In the genomic region with DNA sequence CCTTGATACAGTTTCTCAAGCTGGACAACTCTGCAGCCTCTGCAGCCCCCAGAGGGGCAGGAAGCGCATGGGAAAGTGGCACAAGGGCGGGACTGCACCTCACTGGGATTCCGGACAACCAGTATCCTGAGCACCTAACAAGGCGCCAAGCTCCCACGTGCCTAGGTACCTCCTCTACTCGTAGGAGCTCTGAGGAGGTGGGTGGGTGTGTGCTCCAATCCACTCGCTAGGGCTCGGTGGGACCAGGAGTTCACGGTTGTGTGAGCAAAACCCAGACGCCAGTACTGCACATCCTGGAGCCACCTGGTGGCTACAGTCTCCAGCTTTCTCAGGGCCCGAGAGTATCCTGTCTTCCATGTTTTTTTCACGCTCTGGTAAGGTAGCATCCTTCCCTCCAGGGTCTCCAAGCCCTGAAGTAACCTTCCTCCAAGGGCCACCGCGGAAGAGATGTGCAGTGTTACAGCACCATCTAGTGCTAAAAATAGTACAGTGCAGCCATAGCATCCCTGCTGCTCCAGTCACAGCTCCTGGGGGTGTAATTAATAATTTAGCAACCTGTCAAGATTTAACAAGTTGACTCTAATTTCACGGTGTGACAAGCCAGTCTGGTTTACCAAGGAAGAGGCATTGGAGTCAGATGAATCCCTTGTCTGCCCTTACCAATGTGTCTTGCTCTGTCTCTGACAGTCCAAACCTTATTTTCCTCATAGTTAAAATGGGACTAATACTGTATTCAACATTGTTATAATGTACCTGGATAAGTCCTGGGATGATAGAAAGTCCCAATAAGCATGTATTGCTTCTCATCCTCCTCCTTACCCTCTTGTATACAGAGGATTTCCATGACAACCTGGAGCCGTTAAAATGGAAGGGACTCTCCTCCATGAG, we compare ENCODE assay signal across 9 cellular contexts.
DNase-seq lines count a peak whose midpoint lies in the region; ATAC-seq and TF ChIP-seq lines count a peak whose summit lies in the region.
"Had no signal": no experiment of that assay in that cellular context is flagged by ENCODE, and none has a peak within 500 bp of the region (broad histone marks: within the 10 kb centered on the region; RNA-seq: fewer than 3 reads in every experiment).

No MANE protein-coding gene starts in this region.

- no peaks in the 10 kb centered on the region for H3K9me3 ChIP-seq in naive thymus-derived CD4-positive, alpha-beta T cell (ENCODE audit: control insufficient read depth in 2 of 3, low read length in 3 of 3)
- H3K9me3 ChIP-seq in vagina, result no peaks in the 10 kb centered on the region

- peak overlapping the region in 5 of 10 donors; percentile 7 to 35 (median 17) for H3K4me3 Mint-ChIP-seq in naive thymus-derived CD4-positive, alpha-beta T cell
- H3K4me3 Mint-ChIP-seq: IgD-negative memory B cell had no signal

- peaks cover 0 to 5% (median 0%) of the 10 kb centered on the region in 3 experiments for H3K36me3 ChIP-seq in naive thymus-derived CD4-positive, alpha-beta T cell (ENCODE audit: control insufficient read depth in 2 of 3, insufficient read depth in 3 of 3, low read length in 3 of 3)
- peaks cover 0 to 20% of the 10 kb centered on the region in 2 donors for H3K36me3 ChIP-seq in vagina

- H3K27ac ChIP-seq in C4-2B, result no peak overlapping the region
- no peak overlapping the region for H3K27ac ChIP-seq in naive thymus-derived CD4-positive, alpha-beta T cell (ENCODE audit: low read depth, low read length)
- no peak overlapping the region for H3K27ac ChIP-seq in vagina

- peak overlapping the region in 1 of 9 donors; percentile 26 for H3K27ac Mint-ChIP-seq in naive thymus-derived CD4-positive, alpha-beta T cell

- H3K36me3 Mint-ChIP-seq in naive thymus-derived CD4-positive, alpha-beta T cell, result peaks cover 0 to 11% (median 4%) of the 10 kb centered on the region in 5 donors

- DNase-seq in NCI-H226, result peak; percentile 53
- DNase-seq in activated CD4-positive, alpha-beta T cell treated with anti-CD3 and anti-CD28 coated beads, Interleukin-2, amount 50 U/mL, for 48 hours, result peak; percentile 21 to 37
- peak; percentile 40 to 59 for DNase-seq in erythroblast (lab: John Stamatoyannopoulos, UW)
- DNase-seq in naive thymus-derived CD4-positive, alpha-beta T cell, result peak; percentile 6 to 47 (median 33)
- DNase-seq in vagina (ENCODE audit: extremely low spot score in 2 of 2), result no peak

- H3K4me3 ChIP-seq in naive thymus-derived CD4-positive, alpha-beta T cell (ENCODE audit: low read length), result no peak overlapping the region
- H3K4me3 ChIP-seq in vagina, result no peak overlapping the region

- ATAC-seq in GM18867 (IDR thresholded peaks at IDR 0.05; ENCODE audit: unreplicated experiment) (peak; percentile 75), HG03095 (IDR thresholded peaks at IDR 0.05; ENCODE audit: unreplicated experiment) (peak; percentile 64)
- ATAC-seq in naive thymus-derived CD4-positive, alpha-beta T cell, result peak; percentile 88

- no peaks in the 10 kb centered on the region for H3K27me3 ChIP-seq in naive thymus-derived CD4-positive, alpha-beta T cell (ENCODE audit: control insufficient read depth in 2 of 2, insufficient read depth in 2 of 2, low read length in 2 of 2)
- H3K27me3 ChIP-seq in vagina, result no peaks in the 10 kb centered on the region

- CTCF ChIA-PET in naive thymus-derived CD4-positive, alpha-beta T cell (lab: Charles Lee), result interaction anchor here (0.7 to 1.6 kb wide), 6 partner anchors 12 to 282 kb away, joined by 3 to 7 read pairs (median 4); no protein-coding TSS in a partner anchor

- peak; percentile 90 for TF ChIP-seq CTCF in C4-2B (conservative IDR thresholded peaks at IDR 0.05)
- peak; percentile 33 to 57 (median 41) for TF ChIP-seq CTCF in vagina (IDR thresholded peaks at IDR 0.05)

- intact Hi-C loops in naive thymus-derived CD4-positive, alpha-beta T cell (cut with micrococcal nuclease), result loop anchor here (1.0 to 10.0 kb wide), 4 partner anchors 199 to 1300 kb away; no protein-coding TSS in a partner anchor
- intact Hi-C loops in vagina (cut with DNase I), result no loop called here

- H3K4me1 Mint-ChIP-seq in naive thymus-derived CD4-positive, alpha-beta T cell, result peaks cover 2 to 8% (median 5%) of the 10 kb centered on the region in 7 donors

- H3K27me3 Mint-ChIP-seq in naive thymus-derived CD4-positive, alpha-beta T cell, result no peaks in the 10 kb centered on the region
- H3K27me3 Mint-ChIP-seq: IgD-negative memory B cell had no signal

- H3K9me3 Mint-ChIP-seq in naive thymus-derived CD4-positive, alpha-beta T cell, result no peaks in the 10 kb centered on the region
- H3K9me3 Mint-ChIP-seq: IgD-negative memory B cell had no signal

- H3K4me1 ChIP-seq in naive thymus-derived CD4-positive, alpha-beta T cell (ENCODE audit: control insufficient read depth in 2 of 2, insufficient read depth in 2 of 2, low read length in 2 of 2), result peaks cover 0 to 4% of the 10 kb centered on the region in 2 donors
- no peaks in the 10 kb centered on the region for H3K4me1 ChIP-seq in vagina

- TF ChIP-seq POLR2A in erythroblast (IDR thresholded peaks at IDR 0.05; ENCODE audit: low read length) (no peak), vagina (IDR thresholded peaks at IDR 0.05) (no peak)

- POLR2A ChIA-PET in naive thymus-derived CD4-positive, alpha-beta T cell (lab: Charles Lee), result interaction anchor here (1.1 kb wide), 1 partner anchor 282 kb away, joined by 4 read pairs; no protein-coding TSS in a partner anchor

Comparison
In these comparisons a context has a peak if more than half of its experiments do, and no peak if none do; other contexts are left out.
1. DNase-seq: peak in NCI-H226 (single experiment), activated CD4-positive, alpha-beta T cell treated with anti-CD3 and anti-CD28 coated beads, Interleukin-2, amount 50 U/mL, for 48 hours (2 of 2), erythroblast (2 of 2) and naive thymus-derived CD4-positive, alpha-beta T cell (9 of 9); none in vagina (0 of 2).
2. Peak in every context shown above with its lines, with median percentiles within 50 percentile points of each other: ATAC-seq.